Comparison of ENCODE assay signal across 26 cellular contexts in genomic region chr5:101024299-101024698, GRCh38.
DNase-seq lines count a peak whose midpoint lies in the region; ATAC-seq and TF ChIP-seq lines count a peak whose summit lies in the region.
"Had no signal": no experiment of that assay in that cellular context is flagged by ENCODE, and none has a peak within 500 bp of the region (broad histone marks: within the 10 kb centered on the region; RNA-seq: fewer than 3 reads in every experiment).

No MANE protein-coding gene starts in this region.

- CTCF ChIA-PET in activated CD4-positive, alpha-beta T cell treated with anti-CD3 and anti-CD28 coated beads for 36 hours (lab: Charles Lee): no interaction called here

- H3K9me3 Mint-ChIP-seq in activated CD4-positive, alpha-beta T cell treated with anti-CD3 and anti-CD28 coated beads for 36 hours (ENCODE audit: low read depth): no peaks in the 10 kb centered on the region
- H3K9me3 Mint-ChIP-seq: stimulated activated effector memory CD8-positive, alpha-beta T cell treated with anti-CD3 and anti-CD28 coated beads, Interleukin-12 subunit alpha, Interleukin-12 subunit beta, amount 100 ng/mL, for 72 hours had no signal

- POLR2A ChIA-PET in activated CD4-positive, alpha-beta T cell treated with anti-CD3 and anti-CD28 coated beads for 36 hours (lab: Charles Lee): no interaction called here

- no peaks in the 10 kb centered on the region for H3K36me3 Mint-ChIP-seq in activated CD4-positive, alpha-beta T cell treated with anti-CD3 and anti-CD28 coated beads for 36 hours (ENCODE audit: low read depth)
- H3K36me3 Mint-ChIP-seq: CD4-positive, CD25-positive, alpha-beta regulatory T cell; neural progenitor cell; stimulated activated effector memory CD8-positive, alpha-beta T cell treated with anti-CD3 and anti-CD28 coated beads, Interleukin-12 subunit alpha, Interleukin-12 subunit beta, amount 100 ng/mL, for 72 hours had no signal

- H3K4me3 Mint-ChIP-seq in activated CD4-positive, alpha-beta T cell treated with anti-CD3 and anti-CD28 coated beads for 36 hours: no peak overlapping the region
- H3K4me3 Mint-ChIP-seq: activated naive CD4-positive, alpha-beta T cell treated with anti-CD3 and anti-CD28 coated beads for 36 hours; CD4-positive, CD25-positive, alpha-beta regulatory T cell; neural progenitor cell; stimulated activated effector memory CD8-positive, alpha-beta T cell treated with anti-CD3 and anti-CD28 coated beads, Interleukin-12 subunit alpha, Interleukin-12 subunit beta, amount 100 ng/mL, for 72 hours; T-helper 17 cell had no signal

- TF ChIP-seq POLR2A in NB4 (IDR thresholded peaks at IDR 0.05; ENCODE audit: extremely low read depth, insufficient read length): no peak

- H3K27me3 Mint-ChIP-seq in activated CD4-positive, alpha-beta T cell treated with anti-CD3 and anti-CD28 coated beads for 36 hours: no peaks in the 10 kb centered on the region

- DNase-seq in GM12865 (ENCODE audit: low read depth) (peak; percentile 26), NB4 (ENCODE audit: low read depth) (peak; percentile 38)
- no peak for DNase-seq in activated CD4-positive, alpha-beta T cell treated with anti-CD3 and anti-CD28 coated beads for 36 hours
- no peak for DNase-seq in activated naive CD4-positive, alpha-beta T cell treated with Interleukin-2 at 50 U/mL for 16 hours
- DNase-seq in activated CD4-positive, alpha-beta T cell treated with anti-CD3 and anti-CD28 coated beads for 48 hours: no peak
- DNase-seq: activated CD4-positive, alpha-beta T cell treated with anti-CD3 and anti-CD28 coated beads, Interleukin-2, amount 50 U/mL, for 48 hours; activated naive CD4-positive, alpha-beta T cell treated with anti-CD3 and anti-CD28 coated beads for 36 hours; activated T-cell treated with anti-CD3 and anti-CD28 coated beads, Interleukin-2, amount 50 U/mL, for 1 hour; amygdala; CD4-positive, CD25-positive, alpha-beta regulatory T cell; foreskin keratinocyte; hippocampal formation; Kasumi-1; left ventricle myocardium superior; mucosa of descending colon; NCI-H1105; NCI-H2107; T-helper 17 cell; testis had no signal

- TF ChIP-seq CTCF in GM12865 (IDR thresholded peaks at IDR 0.05; ENCODE audit: insufficient read depth, low read depth, low read length, missing control alignments): no peak
- TF ChIP-seq CTCF in NB4 (IDR thresholded peaks at IDR 0.05; ENCODE audit: low read depth, low read length): no peak

- H3K4me1 Mint-ChIP-seq in activated CD4-positive, alpha-beta T cell treated with anti-CD3 and anti-CD28 coated beads for 36 hours: no peaks in the 10 kb centered on the region
- H3K4me1 Mint-ChIP-seq: CD4-positive, CD25-positive, alpha-beta regulatory T cell; neural progenitor cell; stimulated activated effector memory CD8-positive, alpha-beta T cell treated with anti-CD3 and anti-CD28 coated beads, Interleukin-12 subunit alpha, Interleukin-12 subunit beta, amount 100 ng/mL, for 72 hours; T-helper 17 cell had no signal

- no peak overlapping the region for H3K27ac Mint-ChIP-seq in activated CD4-positive, alpha-beta T cell treated with anti-CD3 and anti-CD28 coated beads for 36 hours
- H3K27ac Mint-ChIP-seq: activated naive CD4-positive, alpha-beta T cell treated with anti-CD3 and anti-CD28 coated beads for 36 hours; CD4-positive, CD25-positive, alpha-beta regulatory T cell; neural progenitor cell; stimulated activated effector memory CD8-positive, alpha-beta T cell treated with anti-CD3 and anti-CD28 coated beads, Interleukin-12 subunit alpha, Interleukin-12 subunit beta, amount 100 ng/mL, for 72 hours; T-helper 17 cell had no signal

- no peak overlapping the region for H3K4me3 ChIP-seq in GM12865 (ENCODE audit: low read depth, low read length)
- no peak overlapping the region for H3K4me3 ChIP-seq in NB4 (ENCODE audit: low read depth, low read length)
- H3K4me3 ChIP-seq: mucosa of descending colon, neural progenitor cell, prostate gland, testis had no signal

- ATAC-seq in GM19452 (IDR thresholded peaks at IDR 0.05; ENCODE audit: unreplicated experiment) (peak; percentile 77), HG02973 (IDR thresholded peaks at IDR 0.05; ENCODE audit: unreplicated experiment) (peak; percentile 62), GM21526 (IDR thresholded peaks at IDR 0.05; ENCODE audit: low FRiP score, unreplicated experiment) (no peak)
- ATAC-seq in activated CD4-positive, alpha-beta T cell treated with anti-CD3 and anti-CD28 coated beads for 36 hours: no peak
- ATAC-seq: foreskin keratinocyte; HCT116; left ventricle myocardium superior; mucosa of descending colon; stimulated activated effector memory CD8-positive, alpha-beta T cell treated with anti-CD3 and anti-CD28 coated beads, Interleukin-12 subunit alpha, Interleukin-12 subunit beta, amount 100 ng/mL, for 72 hours; T-helper 17 cell had no signal

- intact Hi-C loops in activated CD4-positive, alpha-beta T cell treated with anti-CD3 and anti-CD28 coated beads for 36 hours (cut with DNase I, micrococcal nuclease): no loop called here

Comparison
In these comparisons a context has a peak if more than half of its experiments do, and no peak if none do; other contexts are left out.
1. DNase-seq: peak in GM12865 (single experiment) and NB4 (single experiment); none in activated CD4-positive, alpha-beta T cell treated with anti-CD3 and anti-CD28 coated beads for 36 hours (single experiment), activated naive CD4-positive, alpha-beta T cell treated with Interleukin-2 at 50 U/mL for 16 hours (single experiment) and activated CD4-positive, alpha-beta T cell treated with anti-CD3 and anti-CD28 coated beads for 48 hours (single experiment).
2. ATAC-seq: peak in GM19452 (single experiment) and HG02973 (single experiment); none in GM21526 (single experiment) and activated CD4-positive, alpha-beta T cell treated with anti-CD3 and anti-CD28 coated beads for 36 hours (single experiment).